In the genomic region with DNA sequence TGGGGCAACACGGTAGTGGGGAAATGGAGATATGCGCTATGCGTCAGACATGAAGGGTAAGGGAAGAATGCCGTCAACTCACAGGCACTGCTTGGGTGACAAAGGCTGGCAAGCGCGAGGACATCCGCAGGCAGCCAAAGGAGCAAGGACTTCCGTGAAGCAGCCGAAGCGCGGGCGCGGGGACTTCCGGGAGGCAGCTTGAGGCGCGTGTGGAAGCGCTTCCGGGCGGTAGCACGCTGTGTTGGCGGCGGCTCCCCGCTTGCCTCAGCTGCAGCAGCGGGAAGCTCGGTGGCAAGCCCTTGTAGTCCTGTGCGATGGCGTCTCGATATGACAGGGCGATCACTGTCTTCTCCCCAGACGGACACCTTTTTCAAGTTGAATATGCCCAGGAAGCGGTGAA, we compare ENCODE assay signal across 10 cellular contexts. TPM values are rescaled to one million over a fixed set of nuclear protein-coding genes. Genes with fewer than 3 reads are reported as not detected.
DNase-seq lines count a peak whose midpoint lies in the region; ATAC-seq, FAIRE-seq and TF ChIP-seq lines count a peak whose summit lies in the region.
"Had no signal": no experiment of that assay in that cellular context is flagged by ENCODE, and none has a peak within 500 bp of the region (broad histone marks: within the 10 kb centered on the region; RNA-seq: fewer than 3 reads in every experiment).

TSS of gene PSMA8 (plus strand) at position 218 of the 400 bp plus-strand sequence. CDS start at position 315, 97 bp downstream.

- H3K36me3 Mint-ChIP-seq in CD8-positive, alpha-beta memory T cell, result no peaks in the 10 kb centered on the region
- no peaks in the 10 kb centered on the region for H3K36me3 Mint-ChIP-seq in T-helper 17 cell (ENCODE audit: low read depth)

- FAIRE-seq in K562 (lab: Jason Lieb, UNC), result no peak
- FAIRE-seq: G401.6 had no signal

- no peaks in the 10 kb centered on the region for H4K20me1 ChIP-seq in K562 (replicated peaks; ENCODE audit: control insufficient read depth, insufficient read depth, low read length)

- no peak for TF ChIP-seq RAD21 in K562 (CRISPR knock-in tag; conservative IDR thresholded peaks at IDR 0.05 in 1 of 2, IDR thresholded peaks at IDR 0.05 in 1 of 2)

- no peak within 1 kb of the TSS for H3K9ac ChIP-seq in K562 (ENCODE audit: insufficient read depth in 1 of 2, low read depth in 2 of 2, low read length in 2 of 2)

- no peaks in the 10 kb centered on the region for H3K79me2 ChIP-seq in K562 (ENCODE audit: control insufficient read depth, insufficient read depth, low read length)

- H3K4me1 Mint-ChIP-seq in CD8-positive, alpha-beta memory T cell, result peaks cover 0 to 5% (median 2%) of the 10 kb centered on the region in 3 donors
- H3K4me1 Mint-ChIP-seq in T-helper 17 cell, result peaks cover 2% of the 10 kb centered on the region

- H3K27me3 Mint-ChIP-seq in CD8-positive, alpha-beta memory T cell, result no peaks in the 10 kb centered on the region
- no peaks in the 10 kb centered on the region for H3K27me3 Mint-ChIP-seq in T-helper 17 cell

- POLR2A ChIA-PET in CD8-positive, alpha-beta memory T cell (lab: Charles Lee), result interaction anchor here (0.6 to 1.0 kb wide), 2 partner anchors 93 to 241 kb away, joined by 3 read pairs; no protein-coding TSS in a partner anchor
- POLR2A ChIA-PET in K562 (lab: Yijun Ruan, JAX), result no interaction called here

- TF ChIP-seq POLR2A in K562 (conservative IDR thresholded peaks at IDR 0.05) (no peak), spleen (IDR thresholded peaks at IDR 0.05) (no peak), uterus (IDR thresholded peaks at IDR 0.05) (no peak)

- ATAC-seq in T-helper 17 cell (peak; percentile 87), K562 (peak; percentile 47)

- intact Hi-C loops in K562 (cut with micrococcal nuclease) (no loop called here), spleen (cut with DNase I; ENCODE audit: low total_unique reads) (no loop called here), uterus (cut with DNase I; ENCODE audit: low total_unique reads) (no loop called here)

- in situ Hi-C loops in K562 (cut with MboI), result loop anchor here (25.0 kb wide), 1 partner anchor 1296 kb away; no protein-coding TSS in a partner anchor

- TF ChIP-seq EP300 in K562 (IDR thresholded peaks at IDR 0.05; ENCODE audit: low read length), result no peak

- H3K27ac ChIP-seq in CD8-positive, alpha-beta memory T cell (ENCODE audit: low read depth, low read length), result peak within 1 kb of the TSS; percentile 30
- no peak within 1 kb of the TSS for H3K27ac ChIP-seq in K562 (ENCODE audit: extremely low read depth, low read depth, low read length)
- peak within 1 kb of the TSS in 1 of 8 donors; percentile 18 for H3K27ac ChIP-seq in spleen
- no peak within 1 kb of the TSS for H3K27ac ChIP-seq in uterus

- WGBS in K562 (ENCODE audit: insufficient coverage, low coverage, missing lambda C conversion rate), result 52% methylated on average over 31 of the region's 31 CpGs
- WGBS in spleen, 5 donors, result 61 to 84% (median 63%) methylated on average over 25 to 31 of the region's 31 CpGs

- TF ChIP-seq CTCF in K562 (IDR thresholded peaks at IDR 0.05 in 2 of 3, conservative IDR thresholded peaks at IDR 0.05 in 1 of 3; ENCODE audit: insufficient read depth in 2 of 3, low read depth in 1 of 3, low read length in 3 of 3) (no peak), spleen (IDR thresholded peaks at IDR 0.05 in 8 of 11, conservative IDR thresholded peaks at IDR 0.05 in 3 of 11) (no peak), uterus (IDR thresholded peaks at IDR 0.05) (no peak)

- no peaks in the 10 kb centered on the region for H3K9me1 ChIP-seq in K562 (ENCODE audit: control insufficient read depth, insufficient read depth, low read length)

- no TSS peak for BruUV-seq in K562 (replicated peaks; lab: Mats Ljungman, UMichigan)

- no peaks in the 10 kb centered on the region for H3K9me3 ChIP-seq in CD8-positive, alpha-beta memory T cell (ENCODE audit: low read length)
- H3K9me3 ChIP-seq in T-helper 17 cell (ENCODE audit: control insufficient read depth, low read length, poor library complexity, severe bottlenecking), result no peaks in the 10 kb centered on the region
- no peaks in the 10 kb centered on the region for H3K9me3 ChIP-seq in K562 (replicated peaks; ENCODE audit: control insufficient read depth, insufficient read depth, low read depth, low read length)
- H3K9me3 ChIP-seq in spleen, result no peaks in the 10 kb centered on the region
- H3K9me3 ChIP-seq in uterus, result no peaks in the 10 kb centered on the region

- peak within 1 kb of the TSS; percentile 22 to 96 (median 90) for H3K27ac Mint-ChIP-seq in CD8-positive, alpha-beta memory T cell
- H3K27ac Mint-ChIP-seq in T-helper 17 cell, result peak within 1 kb of the TSS; percentile 73

- H3K36me3 ChIP-seq in CD8-positive, alpha-beta memory T cell (ENCODE audit: insufficient read depth, low read length), result no peaks in the 10 kb centered on the region
- H3K36me3 ChIP-seq in K562 (ENCODE audit: control insufficient read depth, insufficient read depth, low read length) (no peaks in the 10 kb centered on the region), spleen (no peaks in the 10 kb centered on the region), uterus (no peaks in the 10 kb centered on the region)

- H3K9me3 Mint-ChIP-seq in CD8-positive, alpha-beta memory T cell, result no peaks in the 10 kb centered on the region

- peak within 1 kb of the TSS; percentile 15 for H3K4me3 ChIP-seq in CD8-positive, alpha-beta memory T cell (ENCODE audit: low read length)
- H3K4me3 ChIP-seq in K562, result no peak within 1 kb of the TSS
- peak within 1 kb of the TSS in 4 of 8 donors; percentile 10 to 53 (median 20) for H3K4me3 ChIP-seq in spleen
- H3K4me3 ChIP-seq in uterus, result no peak within 1 kb of the TSS

- no peak within 1 kb of the TSS for H2AFZ ChIP-seq in K562 (ENCODE audit: low read depth, low read length)

- H3K4me2 ChIP-seq in K562 (ENCODE audit: insufficient read depth, low read length), result no peak within 1 kb of the TSS

- H3K4me3 Mint-ChIP-seq in CD8-positive, alpha-beta memory T cell, result peak within 1 kb of the TSS; percentile 68 to 85 (median 84)
- H3K4me3 Mint-ChIP-seq in T-helper 17 cell, result peak within 1 kb of the TSS; percentile 83
- H3K4me3 Mint-ChIP-seq: nephron had no signal

- no peaks in the 10 kb centered on the region for H3K4me1 ChIP-seq in CD8-positive, alpha-beta memory T cell (ENCODE audit: insufficient read depth, low read length)
- H3K4me1 ChIP-seq in K562 (replicated peaks in 1 of 2; ENCODE audit: control insufficient read depth in 2 of 2, insufficient read depth in 2 of 2, low read length in 2 of 2), result peaks cover 0 to 4% of the 10 kb centered on the region in 2 experiments; a peak in 2 of 5 replicates
- H3K4me1 ChIP-seq in spleen, result no peaks in the 10 kb centered on the region
- no peaks in the 10 kb centered on the region for H3K4me1 ChIP-seq in uterus

- peak; percentile 32 to 79 (median 60) for DNase-seq in CD8-positive, alpha-beta memory T cell
- DNase-seq in T-helper 17 cell (peak; percentile 13 to 46 (median 44)), K562 (ENCODE audit: extremely low read depth in 1 of 4, low spot score in 3 of 4) (no peak), spleen (peak; percentile 86), uterus (no peak), kidney glomerular epithelial cell (lab: John Stamatoyannopoulos, UW) (no peak), DMS114 treated with DMSO at 0.1 percent for 48 hours (lab: John Stamatoyannopoulos, UW; ENCODE audit: unreplicated experiment) (no peak), 8988T (no peak)

- no peaks in the 10 kb centered on the region for H3K27me3 ChIP-seq in CD8-positive, alpha-beta memory T cell (ENCODE audit: insufficient read depth, low read length, poor library complexity, severe bottlenecking)
- peaks cover 0 to 8% of the 10 kb centered on the region in 2 experiments; a peak in 1 of 5 replicates for H3K27me3 ChIP-seq in K562 (ENCODE audit: control insufficient read depth in 2 of 2, insufficient read depth in 2 of 2, low read length in 2 of 2)
- no peaks in the 10 kb centered on the region for H3K27me3 ChIP-seq in spleen (replicated peaks in 1 of 7)
- H3K27me3 ChIP-seq in uterus, result no peaks in the 10 kb centered on the region

- CTCF ChIA-PET in CD8-positive, alpha-beta memory T cell (lab: Charles Lee), result no interaction called here
- CTCF ChIA-PET in K562 (lab: Yijun Ruan, JAX; ENCODE audit: low intra/inter-chr PET ratio), result no interaction called here

RNA-seq across cellular contexts. Expression of gene PSMA8, which starts in this region (rescaled TPM):
- total RNA-seq in CD8-positive, alpha-beta memory T cell, result 1 to 10 TPM; 1.4 to 1.7 TPM
- polyA plus RNA-seq in CD8-positive, alpha-beta memory T cell, result 2.1 TPM
- total RNA-seq in T-helper 17 cell (under 1 TPM; 0.42 to 0.52 TPM), K562 (2014; rRNA removed) (not detected in 2 replicates), K562 (2014; rRNA removed; fragmentation: Illumina TruSeq; extraction: Trizol) (not detected in 2 replicates), K562 (2015; rRNA removed; fragmentation: Illumina TruSeq; extraction: Trizol) (not detected in 2 replicates), K562 (2021) (not detected in 2 replicates), spleen (under 1 TPM in 4 of 7 donors, not detected in 3; 0.34 to 0.79 (median 0.73) TPM), uterus (not detected)
- not detected in 2 replicates for total RNA-seq in K562 (2011; cell fraction: chromatin; rRNA removed; ENCODE audit: low replicate concordance)
- total RNA-seq in K562 (2011; cell fraction: nucleolus; rRNA removed), result not detected in 2 replicates
- total RNA-seq in K562 (2011; cell fraction: nucleoplasm; rRNA removed), result not detected in 2 replicates
- polyA plus RNA-seq in K562 (2011; rRNA removed) (not detected in 2 replicates), K562 (2014; fragmentation: Illumina TruSeq; extraction: Trizol) (not detected in 2 replicates), K562 (2014; fragmentation: Nextera tagmentation; extraction: Ambion mirVana) (not detected), K562 (2014; rRNA removed) (not detected in 2 replicates), spleen (1 to 10 TPM in 1 of 3 donors, under 1 TPM in 2; 0.61 to 1.4 (median 0.93) TPM)
- not detected in 2 replicates for polyA plus RNA-seq in K562 (2011; cell fraction: cytosol; rRNA removed)
- polyA plus RNA-seq in K562 (2011; cell fraction: nucleus; rRNA removed), result not detected in 2 replicates
- polyA plus RNA-seq in K562 (2012), result not detected in 2 replicates
- not detected in 2 replicates for polyA minus RNA-seq in K562 (2011; rRNA and poly(A)+ RNA removed)
- polyA minus RNA-seq in K562 (2011; cell fraction: cytosol; rRNA and poly(A)+ RNA removed), result not detected in 2 replicates
- not detected in 2 replicates for polyA minus RNA-seq in K562 (2011; cell fraction: nucleus; rRNA and poly(A)+ RNA removed)

Comparison
In these comparisons a context has a peak if more than half of its experiments do, and no peak if none do; other contexts are left out.
1. Peak in DNase-seq and ATAC-seq in T-helper 17 cell; RNA of the gene not detected or under 1 TPM.
2. Peak in ATAC-seq in K562; RNA of the gene not detected or under 1 TPM.
3. DNase-seq: peak in CD8-positive, alpha-beta memory T cell (5 of 5) and spleen (single experiment); none in K562 (0 of 4), uterus (0 of 2), kidney glomerular epithelial cell (single experiment), DMS114 treated with DMSO at 0.1 percent for 48 hours (single experiment) and 8988T (single experiment).